ENCODE assay signal across 15 cellular contexts in genomic region chr5:170303564-170303963, GRCh38. TPM values are rescaled to one million over a fixed set of nuclear protein-coding genes. Genes with fewer than 3 reads are reported as not detected.
DNase-seq lines count a peak whose midpoint lies in the region; ATAC-seq and TF ChIP-seq lines count a peak whose summit lies in the region.
"Had no signal": no experiment of that assay in that cellular context is flagged by ENCODE, and none has a peak within 500 bp of the region (broad histone marks: within the 10 kb centered on the region; RNA-seq: fewer than 3 reads in every experiment).

No MANE protein-coding gene starts in this region.

- peaks cover 4% of the 10 kb centered on the region for H3K36me3 Mint-ChIP-seq in activated CD4-positive, alpha-beta T cell treated with anti-CD3 and anti-CD28 coated beads for 36 hours (ENCODE audit: low read depth)
- H3K36me3 Mint-ChIP-seq in activated naive CD8-positive, alpha-beta T cell treated with anti-CD3 and anti-CD28 coated beads for 36 hours = peaks cover 17% of the 10 kb centered on the region

- H3K4me1 ChIP-seq in Loucy (ENCODE audit: insufficient read depth, low read length, poor library complexity, severe bottlenecking) (peaks cover 61% of the 10 kb centered on the region), skeletal muscle tissue (ENCODE audit: control insufficient read depth in 3 of 3, insufficient read depth in 3 of 3, low read length in 3 of 3) (peaks cover 9 to 16% (median 10%) of the 10 kb centered on the region in 3 donors), body of pancreas (peaks cover 6% of the 10 kb centered on the region), esophagus squamous epithelium (peaks cover 5 to 48% (median 8%) of the 10 kb centered on the region in 3 donors)
- H3K4me1 ChIP-seq: Caco-2 had no signal

- peak overlapping the region; percentile 67 for H3K4me3 ChIP-seq in Loucy (ENCODE audit: low read length, poor library complexity, severe bottlenecking)
- H3K4me3 ChIP-seq in skeletal muscle tissue (ENCODE audit: low read length in 3 of 3) = no peak overlapping the region
- no peak overlapping the region for H3K4me3 ChIP-seq in body of pancreas
- no peak overlapping the region for H3K4me3 ChIP-seq in esophagus squamous epithelium
- H3K4me3 ChIP-seq: right atrium auricular region had no signal

- no peaks in the 10 kb centered on the region for H3K27me3 Mint-ChIP-seq in activated CD4-positive, alpha-beta T cell treated with anti-CD3 and anti-CD28 coated beads for 36 hours
- H3K27me3 Mint-ChIP-seq in activated naive CD8-positive, alpha-beta T cell treated with anti-CD3 and anti-CD28 coated beads for 36 hours = no peaks in the 10 kb centered on the region

- peak overlapping the region; percentile 92 for H3K27ac Mint-ChIP-seq in activated CD4-positive, alpha-beta T cell treated with anti-CD3 and anti-CD28 coated beads for 36 hours
- peak overlapping the region; percentile 96 for H3K27ac Mint-ChIP-seq in activated naive CD8-positive, alpha-beta T cell treated with anti-CD3 and anti-CD28 coated beads for 36 hours

- no peaks in the 10 kb centered on the region for H3K9me3 ChIP-seq in Loucy (ENCODE audit: insufficient read depth, low read depth, low read length)
- no peaks in the 10 kb centered on the region for H3K9me3 ChIP-seq in skeletal muscle tissue (ENCODE audit: control insufficient read depth in 3 of 3, low read length in 3 of 3)
- H3K9me3 ChIP-seq in body of pancreas = no peaks in the 10 kb centered on the region
- H3K9me3 ChIP-seq in esophagus squamous epithelium = no peaks in the 10 kb centered on the region
- H3K9me3 ChIP-seq: Caco-2, right atrium auricular region had no signal

- CTCF ChIA-PET in activated CD4-positive, alpha-beta T cell treated with anti-CD3 and anti-CD28 coated beads for 36 hours (lab: Charles Lee) = interaction anchor here (0.7 to 2.5 kb wide), 15 partner anchors 10 to 78 kb away, joined by 3 to 16 read pairs (median 5); no protein-coding TSS in a partner anchor

- no peaks in the 10 kb centered on the region for H3K36me3 ChIP-seq in Loucy (ENCODE audit: insufficient read depth, low read length)
- H3K36me3 ChIP-seq in skeletal muscle tissue (ENCODE audit: control insufficient read depth in 3 of 3, insufficient read depth in 3 of 3, low read length in 3 of 3) = no peaks in the 10 kb centered on the region
- H3K36me3 ChIP-seq in body of pancreas (replicated peaks in 1 of 2; ENCODE audit: insufficient read depth in 1 of 2, low read depth in 2 of 2) = no peaks in the 10 kb centered on the region
- no peaks in the 10 kb centered on the region for H3K36me3 ChIP-seq in esophagus squamous epithelium
- H3K36me3 ChIP-seq: right atrium auricular region had no signal

- H3K4me2 ChIP-seq in Loucy (ENCODE audit: low read depth, low read length, poor library complexity, severe bottlenecking) = peak overlapping the region; percentile 84

- no peaks in the 10 kb centered on the region for H3K27me3 ChIP-seq in Loucy (ENCODE audit: insufficient read depth, low read length, poor library complexity, severe bottlenecking)
- no peaks in the 10 kb centered on the region for H3K27me3 ChIP-seq in skeletal muscle tissue (ENCODE audit: control insufficient read depth in 3 of 3, insufficient read depth in 3 of 3, low read length in 3 of 3)
- H3K27me3 ChIP-seq in body of pancreas = no peaks in the 10 kb centered on the region
- no peaks in the 10 kb centered on the region for H3K27me3 ChIP-seq in esophagus squamous epithelium
- H3K27me3 ChIP-seq: right atrium auricular region had no signal

- ATAC-seq in activated CD4-positive, alpha-beta T cell treated with anti-CD3 and anti-CD28 coated beads for 36 hours = peak; percentile 25
- no peak for ATAC-seq in body of pancreas

- no peak overlapping the region for H2AFZ ChIP-seq in Loucy (ENCODE audit: low read length)

- peak overlapping the region; percentile 70 for H3K4me3 Mint-ChIP-seq in activated CD4-positive, alpha-beta T cell treated with anti-CD3 and anti-CD28 coated beads for 36 hours
- peak overlapping the region; percentile 81 for H3K4me3 Mint-ChIP-seq in activated naive CD8-positive, alpha-beta T cell treated with anti-CD3 and anti-CD28 coated beads for 36 hours
- H3K4me3 Mint-ChIP-seq: neural crest cell had no signal

- TF ChIP-seq CTCF in Loucy (conservative IDR thresholded peaks at IDR 0.05; ENCODE audit: low read length) = no peak
- TF ChIP-seq CTCF in body of pancreas (IDR thresholded peaks at IDR 0.05) = no peak
- TF ChIP-seq CTCF in esophagus squamous epithelium (IDR thresholded peaks at IDR 0.05) = no peak

- H3K9me3 Mint-ChIP-seq in activated CD4-positive, alpha-beta T cell treated with anti-CD3 and anti-CD28 coated beads for 36 hours (ENCODE audit: low read depth) = no peaks in the 10 kb centered on the region
- peaks cover 2% of the 10 kb centered on the region for H3K9me3 Mint-ChIP-seq in activated naive CD8-positive, alpha-beta T cell treated with anti-CD3 and anti-CD28 coated beads for 36 hours
- H3K9me3 Mint-ChIP-seq: neural crest cell had no signal

- H4K20me1 ChIP-seq in Loucy (ENCODE audit: insufficient read depth, low read length, poor library complexity, severe bottlenecking) = no peaks in the 10 kb centered on the region

- H3K27ac ChIP-seq in skeletal muscle tissue (ENCODE audit: low read depth, low read length) (peak overlapping the region; percentile 40), body of pancreas (peak overlapping the region in 1 of 4 donors; percentile 34), esophagus squamous epithelium (peak overlapping the region in 1 of 4 donors; percentile 57)
- H3K27ac ChIP-seq: right atrium auricular region had no signal

- no peak for TF ChIP-seq POLR2A in body of pancreas (IDR thresholded peaks at IDR 0.05)
- no peak for TF ChIP-seq POLR2A in esophagus squamous epithelium (IDR thresholded peaks at IDR 0.05)

- intact Hi-C loops in activated CD4-positive, alpha-beta T cell treated with anti-CD3 and anti-CD28 coated beads for 36 hours (cut with DNase I, micrococcal nuclease) = loop anchor here (1.0 to 5.0 kb wide), 4 partner anchors 9 to 36 kb away; no protein-coding TSS in a partner anchor
- intact Hi-C loops in body of pancreas (cut with DNase I) (no loop called here), esophagus squamous epithelium (cut with DNase I) (no loop called here)

- H3K4me1 Mint-ChIP-seq in activated CD4-positive, alpha-beta T cell treated with anti-CD3 and anti-CD28 coated beads for 36 hours = peaks cover 88% of the 10 kb centered on the region
- H3K4me1 Mint-ChIP-seq in activated naive CD8-positive, alpha-beta T cell treated with anti-CD3 and anti-CD28 coated beads for 36 hours = peaks cover 72% of the 10 kb centered on the region

- POLR2A ChIA-PET in activated CD4-positive, alpha-beta T cell treated with anti-CD3 and anti-CD28 coated beads for 36 hours (lab: Charles Lee) = interaction anchor here (0.8 to 1.3 kb wide), 3 partner anchors 10 to 28 kb away, joined by 4 to 7 read pairs (median 5); no protein-coding TSS in a partner anchor

- H3K79me2 ChIP-seq in Loucy (ENCODE audit: insufficient read depth, low read length) = peaks cover 29% of the 10 kb centered on the region

- H3F3A ChIP-seq in Loucy (ENCODE audit: low read depth) = 0 out of 2 replicates have a peak, but pooled peaks cover 3% of the 10 kb centered on the region

- no peaks in the 10 kb centered on the region for H3K9me2 ChIP-seq in Loucy (replicated peaks; ENCODE audit: low read depth, low read length)

- peak; percentile 44 for DNase-seq in activated CD4-positive, alpha-beta T cell treated with anti-CD3 and anti-CD28 coated beads for 36 hours
- DNase-seq in activated CD4-positive, alpha-beta T cell treated with anti-CD3 and anti-CD28 coated beads for 1 hour = no peak
- DNase-seq in activated naive CD8-positive, alpha-beta T cell treated with anti-CD3 and anti-CD28 coated beads for 36 hours = no peak
- no peak for DNase-seq in body of pancreas
- no peak for DNase-seq in HuH-7 (ENCODE audit: low spot score)
- no peak for DNase-seq in esophagus squamous epithelium (lab: John Stamatoyannopoulos, UW)
- DNase-seq: Caco-2, NCI-H1694 treated with DMSO at 0.1 percent for 48 hours, NCI-H526 treated with DMSO at 0.1 percent for 48 hours, T1000 had no signal

- H3K9ac ChIP-seq in Loucy (ENCODE audit: low read depth, low read length, poor library complexity, severe bottlenecking) (peak overlapping the region; percentile 72), skeletal muscle tissue (ENCODE audit: low read depth in 1 of 3, low read length in 3 of 3) (no peak overlapping the region)

- 59 to 69% methylated on average over 8 of the region's 8 CpGs for WGBS in body of pancreas, 2 donors
- 59 to 71% methylated on average over 7 to 8 of the region's 8 CpGs for WGBS in esophagus squamous epithelium, 2 donors

RNA-seq across cellular contexts. Expression of gene LCP2, which starts 6.0 kb away (rescaled TPM):
- total RNA-seq in activated CD4-positive, alpha-beta T cell treated with anti-CD3 and anti-CD28 coated beads for 36 hours = 100 to 1,000 TPM; 173 to 232 TPM
- total RNA-seq in activated naive CD8-positive, alpha-beta T cell treated with anti-CD3 and anti-CD28 coated beads for 36 hours = 100 to 1,000 TPM; 192 to 199 TPM
- total RNA-seq in skeletal muscle tissue (6.8 TPM), body of pancreas (1 to 10 TPM; 1.6 to 2.6 TPM), esophagus squamous epithelium (10 to 100 TPM in 3 of 4 donors, 1 to 10 TPM in 1; 3.9 to 17.9 (median 12.6) TPM)
- total RNA-seq: A172, Caco-2, neural crest cell had no signal

Comparison
In these comparisons a context has a peak if more than half of its experiments do, and no peak if none do; other contexts are left out.
1. RNA of gene LCP2, which starts 6.0 kb away (total RNA-seq): 173 to 232 TPM in activated CD4-positive, alpha-beta T cell treated with anti-CD3 and anti-CD28 coated beads for 36 hours and 192 to 199 TPM in activated naive CD8-positive, alpha-beta T cell treated with anti-CD3 and anti-CD28 coated beads for 36 hours; 3.9 to 17.9 TPM in esophagus squamous epithelium, 6.8 TPM in skeletal muscle tissue (single experiment) and 1.6 to 2.6 TPM in body of pancreas; every median in the first group is over 4 times any median in the second.
2. intact Hi-C loops: an anchor here in activated CD4-positive, alpha-beta T cell treated with anti-CD3 and anti-CD28 coated beads for 36 hours (1.0 to 5.0 kb wide); none called in body of pancreas and esophagus squamous epithelium.